Comparison of ENCODE assay signal across 22 cellular contexts in the genomic region with DNA sequence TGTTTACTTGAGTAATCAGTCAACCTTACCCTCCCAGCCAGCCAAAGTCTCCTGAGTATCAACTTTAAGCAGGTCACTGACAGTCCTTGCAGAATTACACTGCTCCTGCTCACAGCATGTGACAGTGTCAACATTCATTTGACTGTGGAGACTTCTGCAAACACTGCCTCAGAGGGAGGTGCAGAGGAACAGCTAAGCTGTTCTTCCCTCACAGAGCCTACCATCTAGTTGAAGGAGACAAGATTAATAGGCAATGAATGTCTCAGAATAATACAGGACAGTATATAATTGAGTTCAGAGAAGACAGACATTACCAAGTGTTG. TPM values are rescaled to one million over a fixed set of nuclear protein-coding genes. Genes with fewer than 3 reads are reported as not detected.
DNase-seq lines count a peak whose midpoint lies in the region; ATAC-seq and TF ChIP-seq lines count a peak whose summit lies in the region.
"Had no signal": no experiment of that assay in that cellular context is flagged by ENCODE, and none has a peak within 500 bp of the region (broad histone marks: within the 10 kb centered on the region; RNA-seq: fewer than 3 reads in every experiment).

No MANE protein-coding gene starts in this region.

- H3K4me3 Mint-ChIP-seq in activated CD4-positive, alpha-beta T cell treated with anti-CD3 and anti-CD28 coated beads for 36 hours, result no peak overlapping the region
- H3K4me3 Mint-ChIP-seq: activated naive CD8-positive, alpha-beta T cell treated with anti-CD3 and anti-CD28 coated beads for 36 hours; CD4-positive, alpha-beta T cell; effector memory CD8-positive, alpha-beta T cell; mesothelial cell of epicardium; neural crest cell had no signal

- intact Hi-C loops in activated CD4-positive, alpha-beta T cell treated with anti-CD3 and anti-CD28 coated beads for 36 hours (cut with DNase I, micrococcal nuclease), result no loop called here

- no peak overlapping the region for H3K4ac ChIP-seq in mesendoderm (ENCODE audit: low read depth, low read length)

- H2BK5ac ChIP-seq in mesendoderm (ENCODE audit: low read length), result no peak overlapping the region

- no peaks in the 10 kb centered on the region for H3K9me3 Mint-ChIP-seq in activated CD4-positive, alpha-beta T cell treated with anti-CD3 and anti-CD28 coated beads for 36 hours (ENCODE audit: low read depth)
- H3K9me3 Mint-ChIP-seq: activated naive CD8-positive, alpha-beta T cell treated with anti-CD3 and anti-CD28 coated beads for 36 hours; CD4-positive, alpha-beta T cell; effector memory CD8-positive, alpha-beta T cell; neural crest cell had no signal

- no peaks in the 10 kb centered on the region for H3K79me2 ChIP-seq in mesendoderm (ENCODE audit: control insufficient read depth, insufficient read depth, low read length)

- H2AK5ac ChIP-seq in mesendoderm (ENCODE audit: low read length), result no peak overlapping the region

- no peak overlapping the region for H3K4me2 ChIP-seq in mesendoderm (ENCODE audit: low read length)
- H3K4me2 ChIP-seq: smooth muscle cell had no signal

- H3K4me3 ChIP-seq in mesendoderm (ENCODE audit: low read length), result no peak overlapping the region
- H3K4me3 ChIP-seq: esophagus squamous epithelium, HAP-1, smooth muscle cell had no signal

- DNase-seq in COR-L47 (lab: John Stamatoyannopoulos, UW) (peak; percentile 55), HEK293T (ENCODE audit: extremely low spot score) (no peak), mesendoderm (peak; percentile 61), DMS 273 (lab: John Stamatoyannopoulos, UW; ENCODE audit: unreplicated experiment) (no peak)
- no peak for DNase-seq in activated CD4-positive, alpha-beta T cell treated with anti-CD3 and anti-CD28 coated beads for 36 hours
- DNase-seq in activated T-cell treated with anti-CD3 and anti-CD28 coated beads, Interleukin-2, amount 50 U/mL, for 1 hour, result no peak
- DNase-seq: activated naive CD8-positive, alpha-beta T cell treated with anti-CD3 and anti-CD28 coated beads for 36 hours; CD4-positive, alpha-beta T cell; effector memory CD8-positive, alpha-beta T cell; esophagus squamous epithelium; NCI-H1092 treated with DMSO at 0.1 percent for 48 hours; stimulated activated CD4-positive, alpha-beta T cell treated with anti-CD3 and anti-CD28 coated beads, Interleukin-2, amount 100 ng/mL, for 48 hours; stimulated activated naive CD8-positive, alpha-beta T cell treated with anti-CD3 and anti-CD28 coated beads, Interleukin-15, Interleukin-2, amounts not matched to agents 100 U/mL and 50 U/mL, for 24 hours; trophoblast cell had no signal

- H2BK15ac ChIP-seq in mesendoderm (replicated peaks; ENCODE audit: low read depth), result no peak overlapping the region

- H3K27me3 Mint-ChIP-seq in activated CD4-positive, alpha-beta T cell treated with anti-CD3 and anti-CD28 coated beads for 36 hours, result peaks cover 7% of the 10 kb centered on the region
- H3K27me3 Mint-ChIP-seq: activated naive CD8-positive, alpha-beta T cell treated with anti-CD3 and anti-CD28 coated beads for 36 hours had no signal

- POLR2A ChIA-PET in HEK293T (lab: Yijun Ruan, JAX), result no interaction called here
- POLR2A ChIA-PET in activated CD4-positive, alpha-beta T cell treated with anti-CD3 and anti-CD28 coated beads for 36 hours (lab: Charles Lee), result no interaction called here

- no peak for TF ChIP-seq CTCF in VCaP (conservative IDR thresholded peaks at IDR 0.05)

- no peaks in the 10 kb centered on the region for H3K36me3 ChIP-seq in mesendoderm (ENCODE audit: control insufficient read depth, insufficient read depth, low read length)
- H3K36me3 ChIP-seq: esophagus squamous epithelium, HAP-1 had no signal

- H4K8ac ChIP-seq in mesendoderm (ENCODE audit: low read depth, low read length), result no peak overlapping the region

- peaks cover 2% of the 10 kb centered on the region for H3K4me1 ChIP-seq in mesendoderm (ENCODE audit: control insufficient read depth, low read depth, low read length)
- H3K4me1 ChIP-seq: HAP-1 had no signal

- no peak overlapping the region for H3K23ac ChIP-seq in mesendoderm (ENCODE audit: low read length)

- peaks cover 5% of the 10 kb centered on the region for H3K4me1 Mint-ChIP-seq in activated CD4-positive, alpha-beta T cell treated with anti-CD3 and anti-CD28 coated beads for 36 hours

- no peak overlapping the region for H2BK120ac ChIP-seq in mesendoderm (ENCODE audit: low read depth, low read length)

- H4K5ac ChIP-seq in mesendoderm (ENCODE audit: low read length), result no peak overlapping the region

- H3K79me1 ChIP-seq in mesendoderm (ENCODE audit: low read length), result no peaks in the 10 kb centered on the region

- ATAC-seq in HG03442 (IDR thresholded peaks at IDR 0.05; ENCODE audit: unreplicated experiment), result no peak
- ATAC-seq in activated CD4-positive, alpha-beta T cell treated with anti-CD3 and anti-CD28 coated beads for 36 hours, result no peak
- ATAC-seq: effector memory CD8-positive, alpha-beta T cell; stimulated activated naive CD8-positive, alpha-beta T cell treated with anti-CD3 and anti-CD28 coated beads, Interleukin-15, Interleukin-2, amounts not matched to agents 100 U/mL and 50 U/mL, for 24 hours had no signal

- H3K27ac ChIP-seq in VCaP, result peak overlapping the region; percentile 32
- no peak overlapping the region for H3K27ac ChIP-seq in mesendoderm (ENCODE audit: low read depth, low read length)

- H3K18ac ChIP-seq in mesendoderm (ENCODE audit: low read length), result no peak overlapping the region

- no peak overlapping the region for H3K27ac Mint-ChIP-seq in activated CD4-positive, alpha-beta T cell treated with anti-CD3 and anti-CD28 coated beads for 36 hours
- H3K27ac Mint-ChIP-seq: activated naive CD8-positive, alpha-beta T cell treated with anti-CD3 and anti-CD28 coated beads for 36 hours; CD4-positive, alpha-beta T cell; effector memory CD8-positive, alpha-beta T cell had no signal

- no peaks in the 10 kb centered on the region for H3K36me3 Mint-ChIP-seq in activated CD4-positive, alpha-beta T cell treated with anti-CD3 and anti-CD28 coated beads for 36 hours (ENCODE audit: low read depth)
- H3K36me3 Mint-ChIP-seq: activated naive CD8-positive, alpha-beta T cell treated with anti-CD3 and anti-CD28 coated beads for 36 hours; mesothelial cell of epicardium had no signal

- H3K9ac ChIP-seq in mesendoderm (ENCODE audit: low read length), result no peak overlapping the region

- CTCF ChIA-PET in HEK293T (lab: Yijun Ruan, JAX), result no interaction called here
- CTCF ChIA-PET in activated CD4-positive, alpha-beta T cell treated with anti-CD3 and anti-CD28 coated beads for 36 hours (lab: Charles Lee), result interaction anchor here (1.0 kb wide), 1 partner anchor 33 kb away, joined by 3 read pairs; no protein-coding TSS in a partner anchor

- no peak overlapping the region for H3K56ac ChIP-seq in mesendoderm (ENCODE audit: low read length)

- no peaks in the 10 kb centered on the region for H3K27me3 ChIP-seq in mesendoderm (ENCODE audit: insufficient read depth, low read length, poor library complexity)

TF ChIP-seq in HEK293T, 16 proteins besides CTCF, POLR2A, EP300 and RAD21:
- TF ChIP-seq CTBP1 (IDR thresholded peaks at IDR 0.05; ENCODE audit: borderline replicate concordance), result no peak
- TF ChIP-seq, protein P1, sequence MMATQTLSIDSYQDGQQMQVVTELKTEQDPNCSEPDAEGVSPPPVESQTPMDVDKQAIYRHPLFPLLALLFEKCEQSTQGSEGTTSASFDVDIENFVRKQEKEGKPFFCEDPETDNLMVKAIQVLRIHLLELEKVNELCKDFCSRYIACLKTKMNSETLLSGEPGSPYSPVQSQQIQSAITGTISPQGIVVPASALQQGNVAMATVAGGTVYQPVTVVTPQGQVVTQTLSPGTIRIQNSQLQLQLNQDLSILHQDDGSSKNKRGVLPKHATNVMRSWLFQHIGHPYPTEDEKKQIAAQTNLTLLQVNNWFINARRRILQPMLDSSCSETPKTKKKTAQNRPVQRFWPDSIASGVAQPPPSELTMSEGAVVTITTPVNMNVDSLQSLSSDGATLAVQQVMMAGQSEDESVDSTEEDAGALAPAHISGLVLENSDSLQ (IDR thresholded peaks at IDR 0.05), result 0 out of 2 replicates have a peak, but pooled peaks have one; percentile 17

RNA-seq across cellular contexts. Expression of gene SLC14A2, which starts 11.9 kb away (rescaled TPM):
- 0.08 TPM for polyA plus RNA-seq in mesendoderm (2013, experiment 1 of 2)
- 0.11 TPM for polyA plus RNA-seq in mesendoderm (2013, experiment 2 of 2)
- under 1 TPM; 0.09 to 0.11 TPM for total RNA-seq in activated CD4-positive, alpha-beta T cell treated with anti-CD3 and anti-CD28 coated beads for 36 hours
- total RNA-seq: CD4-positive, alpha-beta T cell; Daoy; esophagus squamous epithelium; neural crest cell; pulmonary artery endothelial cell had no signal
- polyA plus RNA-seq: smooth muscle cell had no signal

Comparison
In these comparisons a context has a peak if more than half of its experiments do, and no peak if none do; other contexts are left out.
1. DNase-seq: peak in COR-L47 (single experiment) and mesendoderm (single experiment); none in HEK293T (single experiment), activated CD4-positive, alpha-beta T cell treated with anti-CD3 and anti-CD28 coated beads for 36 hours (single experiment), activated T-cell treated with anti-CD3 and anti-CD28 coated beads, Interleukin-2, amount 50 U/mL, for 1 hour (single experiment) and DMS 273 (single experiment).